ENCODE assay signal across 8 cellular contexts in the genomic region with DNA sequence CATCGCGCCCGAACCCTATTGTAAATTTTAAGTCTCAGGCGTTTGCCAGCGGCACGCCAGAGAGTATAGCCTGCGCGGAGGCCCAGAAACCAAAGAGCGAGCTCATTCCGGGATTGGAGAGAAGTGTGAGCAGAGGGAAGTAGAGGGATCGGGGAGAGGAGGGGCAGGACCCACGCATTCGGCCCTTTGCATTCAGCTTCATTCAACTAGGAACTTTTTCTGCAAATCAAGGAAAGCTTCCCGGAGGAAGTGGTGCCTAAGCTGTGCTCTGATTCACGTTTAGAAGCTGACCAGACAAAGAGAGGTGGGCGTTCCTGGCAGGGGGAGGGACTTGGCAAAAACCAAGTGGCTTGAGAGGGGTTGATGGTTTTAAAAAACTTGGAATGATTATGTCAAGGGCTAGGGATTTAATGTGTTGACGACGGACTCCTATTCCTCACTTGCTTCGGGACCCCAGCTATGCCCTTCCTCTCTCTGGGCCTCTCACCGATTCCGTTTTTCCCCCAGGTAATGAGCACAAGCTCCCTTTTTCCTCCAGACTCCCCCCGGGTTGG. TPM values are rescaled to one million over a fixed set of nuclear protein-coding genes. Genes with fewer than 3 reads are reported as not detected.
A peak's percentile ranks its signal among the peaks of the same experiment; 100 is the strongest.
DNase-seq lines count a peak whose midpoint lies in the region; ATAC-seq and TF ChIP-seq lines count a peak whose summit lies in the region.

No MANE protein-coding gene starts in this region.

- under 1% methylated on average over 22 of the region's 22 CpGs for WGBS in HUES64
- WGBS in body of pancreas, 2 donors, result 2% methylated on average over 22 of the region's 22 CpGs

- no peaks in the 10 kb centered on the region for H3K9me2 ChIP-seq in OCI-LY7 (ENCODE audit: insufficient read depth, low read length)

- POLR2A ChIA-PET in OCI-LY7 (lab: Charles Lee), result interaction anchor here (1.0 to 2.7 kb wide), 8 partner anchors 10 to 174 kb away, joined by 3 to 18 read pairs (median 4); a partner anchor contains a TSS

- peak overlapping the region; percentile 9; the same call in 1 of the 2 replicates for H2AFZ ChIP-seq in OCI-LY7 (ENCODE audit: low read length)

- CTCF ChIA-PET in OCI-LY7 (lab: Charles Lee; ENCODE audit: unreplicated experiment), result interaction anchor here (1.1 kb wide), 1 partner anchor 36 kb away, joined by 5 read pairs; a partner anchor contains a TSS

- peaks cover 41% of the 10 kb centered on the region for H3K79me2 ChIP-seq in OCI-LY7 (ENCODE audit: insufficient read depth, low read depth, low read length)

- H3K27me3 ChIP-seq in HUES64 (ENCODE audit: insufficient read depth, low read length) (no peaks in the 10 kb centered on the region), body of pancreas (no peaks in the 10 kb centered on the region), iPS-15b (ENCODE audit: control insufficient read depth, insufficient read depth, low read length) (no peaks in the 10 kb centered on the region), skeletal muscle satellite cell (ENCODE audit: control insufficient read depth, insufficient read depth, low read length) (no peaks in the 10 kb centered on the region)

- peak in 2 of 3 donors; percentile 48 to 50 for TF ChIP-seq POLR2A in body of pancreas (IDR thresholded peaks at IDR 0.05)

- intact Hi-C loops in OCI-LY7 (cut with micrococcal nuclease; ENCODE audit: unreplicated experiment) (loop anchor here (1.0 to 10.0 kb wide), 5 partner anchors 36 to 1039 kb away; a partner anchor contains a TSS), body of pancreas (cut with DNase I) (no loop called here)

- peaks cover 15% of the 10 kb centered on the region for H3K36me3 ChIP-seq in HUES64 (ENCODE audit: insufficient read depth, low read length)
- peaks cover 24% of the 10 kb centered on the region for H3K36me3 ChIP-seq in OCI-LY7 (ENCODE audit: insufficient read depth, low read length)
- H3K36me3 ChIP-seq in body of pancreas (replicated peaks in 1 of 2; ENCODE audit: insufficient read depth in 1 of 2, low read depth in 2 of 2), result no peaks in the 10 kb centered on the region
- peaks cover 11% of the 10 kb centered on the region for H3K36me3 ChIP-seq in iPS-15b (ENCODE audit: control insufficient read depth, insufficient read depth, low read length)
- peaks cover 4% of the 10 kb centered on the region for H3K36me3 ChIP-seq in skeletal muscle satellite cell (ENCODE audit: insufficient read depth, low read length)

- H3K4me2 ChIP-seq in OCI-LY7 (ENCODE audit: low read length), result peak overlapping the region; percentile 71
- H3K4me2 ChIP-seq in skeletal muscle satellite cell (ENCODE audit: low read length), result peak overlapping the region; percentile 91

- DNase-seq in CMK (ENCODE audit: low read depth), result peak; percentile 92
- peak; percentile 91 for DNase-seq in OCI-LY7 (ENCODE audit: low spot score)
- peak; percentile 88 to 91 (median 90) for DNase-seq in body of pancreas
- no peak for DNase-seq in occipital lobe (lab: John Stamatoyannopoulos, UW)

- no TSS peak for BruUV-seq in OCI-LY7 (replicated peaks; lab: Mats Ljungman, UMichigan)

- peak overlapping the region; percentile 99 for H3K4me3 ChIP-seq in HUES64 (ENCODE audit: low read length)
- H3K4me3 ChIP-seq in OCI-LY7 (ENCODE audit: low read depth, low read length, poor library complexity, severe bottlenecking), result peak overlapping the region; percentile 96
- no peak overlapping the region for H3K4me3 ChIP-seq in body of pancreas
- peak overlapping the region; percentile 85 for H3K4me3 ChIP-seq in iPS-15b (ENCODE audit: low read depth, low read length)
- H3K4me3 ChIP-seq in skeletal muscle satellite cell (ENCODE audit: low read length), result peak overlapping the region; percentile 68

- H3K4me1 ChIP-seq in HUES64 (ENCODE audit: insufficient read depth, low read length) (peaks cover 10% of the 10 kb centered on the region), OCI-LY7 (ENCODE audit: insufficient read depth, low read length, poor library complexity, severe bottlenecking) (peaks cover 64% of the 10 kb centered on the region), body of pancreas (peaks cover 56% of the 10 kb centered on the region), iPS-15b (ENCODE audit: control insufficient read depth, insufficient read depth, low read length) (peaks cover 7% of the 10 kb centered on the region), skeletal muscle satellite cell (ENCODE audit: control insufficient read depth, insufficient read depth, low read length) (peaks cover 32% of the 10 kb centered on the region)

- TF ChIP-seq CTCF in OCI-LY7 (conservative IDR thresholded peaks at IDR 0.05; ENCODE audit: low read length) (no peak), body of pancreas (IDR thresholded peaks at IDR 0.05) (no peak)

- H3K9me3 ChIP-seq in HUES64 (ENCODE audit: insufficient read depth, low read depth, low read length) (no peaks in the 10 kb centered on the region), OCI-LY7 (ENCODE audit: low read length) (no peaks in the 10 kb centered on the region), body of pancreas (no peaks in the 10 kb centered on the region), iPS-15b (ENCODE audit: control insufficient read depth, insufficient read depth, low read length) (no peaks in the 10 kb centered on the region), skeletal muscle satellite cell (replicated peaks; ENCODE audit: low read length) (no peaks in the 10 kb centered on the region)

- H4K20me1 ChIP-seq in OCI-LY7 (ENCODE audit: insufficient read depth, low read length), result 0 out of 2 replicates have a peak, but pooled peaks cover 4% of the 10 kb centered on the region

- H3K9ac ChIP-seq in HUES64 (ENCODE audit: low read depth, low read length), result peak overlapping the region; percentile 100
- H3K9ac ChIP-seq in iPS-15b (ENCODE audit: low read depth, low read length), result peak overlapping the region; percentile 99
- peak overlapping the region; percentile 89 for H3K9ac ChIP-seq in skeletal muscle satellite cell (ENCODE audit: low read depth, low read length)

- ATAC-seq in GM19035 (IDR thresholded peaks at IDR 0.05; ENCODE audit: unreplicated experiment) (peak; percentile 18), body of pancreas (peak; percentile 55)

- H3K27ac ChIP-seq in HUES64 (ENCODE audit: low read depth, low read length) (peak overlapping the region; percentile 100), OCI-LY7 (ENCODE audit: low read depth, low read length, poor library complexity, severe bottlenecking) (peak overlapping the region; percentile 84), body of pancreas (peak overlapping the region; percentile 89 to 95 (median 94))

RNA-seq across cellular contexts. Expression of a gene that starts 0.9 kb away (rescaled TPM):
- 545 TPM for polyA plus RNA-seq in HUES64 (2013, experiment 1 of 2)
- 504 TPM for polyA plus RNA-seq in HUES64 (2013, experiment 2 of 2)
- total RNA-seq in OCI-LY7 (2014; rRNA removed; shearing (Covaris generic)), result 403 and 412 TPM in 2 replicates
- total RNA-seq in OCI-LY7 (2022) (266 and 285 TPM in 2 replicates), body of pancreas (10 to 100 TPM; 45.4 to 71.2 TPM), occipital lobe (177 TPM)
- total RNA-seq in skeletal muscle satellite cell (2012; rRNA removed), result 303 and 305 TPM in 2 replicates

RNA-seq across cellular contexts. Expression of a gene that starts 10.5 kb away (rescaled TPM):
- 107 TPM for polyA plus RNA-seq in HUES64 (2013, experiment 1 of 2)
- polyA plus RNA-seq in HUES64 (2013, experiment 2 of 2), result 100 TPM
- 38.9 and 41.3 TPM in 2 replicates for total RNA-seq in OCI-LY7 (2014; rRNA removed; shearing (Covaris generic))
- 65.4 and 75.5 TPM in 2 replicates for total RNA-seq in OCI-LY7 (2022)
- total RNA-seq in body of pancreas, result 1 to 10 TPM; 3.6 to 5.6 TPM
- 5.3 and 9.0 TPM in 2 replicates for total RNA-seq in skeletal muscle satellite cell (2012; rRNA removed)
- total RNA-seq in occipital lobe, result not detected

RNA-seq across cellular contexts. Expression of a gene that starts 10.6 kb away (rescaled TPM):
- polyA plus RNA-seq in HUES64 (2013, experiment 1 of 2), result 64.1 TPM
- polyA plus RNA-seq in HUES64 (2013, experiment 2 of 2), result 57.6 TPM
- total RNA-seq in OCI-LY7 (2014; rRNA removed; shearing (Covaris generic)), result 116 and 117 TPM in 2 replicates
- total RNA-seq in OCI-LY7 (2022) (96.6 and 98.5 TPM in 2 replicates), body of pancreas (100 to 1,000 TPM in 1 of 2 donors, 10 to 100 TPM in 1; 46.7 to 134 TPM), occipital lobe (8.1 TPM)
- total RNA-seq in skeletal muscle satellite cell (2012; rRNA removed), result 36.5 and 38.7 TPM in 2 replicates

RNA-seq across cellular contexts. Expression of a gene that starts 13.2 kb away (rescaled TPM):
- polyA plus RNA-seq in HUES64 (2013, experiment 1 of 2), result 5.7 TPM
- polyA plus RNA-seq in HUES64 (2013, experiment 2 of 2), result 3.1 TPM
- total RNA-seq in OCI-LY7 (2014; rRNA removed; shearing (Covaris generic)), result 11.8 and 16.5 TPM in 2 replicates
- total RNA-seq in OCI-LY7 (2022) (15.3 and 17.9 TPM in 2 replicates), body of pancreas (1 to 10 TPM in 1 of 2 donors, not detected in 1; 1.6 TPM), occipital lobe (0.78 TPM)
- total RNA-seq in skeletal muscle satellite cell (2012; rRNA removed), result 0.25 and 1.1 TPM in 2 replicates

RNA-seq across cellular contexts. Expression of a gene that starts 14.7 kb away (rescaled TPM):
- 19.7 TPM for polyA plus RNA-seq in HUES64 (2013, experiment 1 of 2)
- 26.9 TPM for polyA plus RNA-seq in HUES64 (2013, experiment 2 of 2)
- total RNA-seq in OCI-LY7 (2014; rRNA removed; shearing (Covaris generic)), result 0.23 and 0.95 TPM in 2 replicates
- total RNA-seq in OCI-LY7 (2022), result 0.86 and 2.6 TPM in 2 replicates
- total RNA-seq in body of pancreas, result 1 to 10 TPM in 1 of 2 donors, under 1 TPM in 1; 0.66 to 3.4 TPM
- total RNA-seq in skeletal muscle satellite cell (2012; rRNA removed), result 5.7 and 11.4 TPM in 2 replicates
- 42.1 TPM for total RNA-seq in occipital lobe

Comparison
In these comparisons a context has a peak if more than half of its experiments do, and no peak if none do; other contexts are left out.
1. H3K4me3 ChIP-seq: peak in HUES64 (single experiment), OCI-LY7 (single experiment), iPS-15b (single experiment) and skeletal muscle satellite cell (single experiment); none in body of pancreas (0 of 2).
2. RNA of a gene that starts 10.5 kb away (total RNA-seq): 38.9 to 75.5 TPM in OCI-LY7; 3.6 to 5.6 TPM in body of pancreas and not detected in occipital lobe (single experiment); every median in the first group is over 4 times any median in the second.
3. Peak in every context shown above with its lines, with median percentiles within 50 percentile points of each other: H3K27ac ChIP-seq and H3K9ac ChIP-seq.